Comparison of ENCODE assay signal across 1 cellular context in genomic region chr15:41417418-41417811, GRCh38.
TF ChIP-seq lines count a peak whose summit lies in the region.

No MANE protein-coding gene starts in this region.

TF ChIP-seq in HepG2, 621 proteins besides CTCF, POLR2A, EP300 and RAD21 (continued from another document and continues in another):
- no peak for TF ChIP-seq GMEB1 (CRISPR knock-in tag; IDR thresholded peaks at IDR 0.05; ENCODE audit: borderline replicate concordance)
- TF ChIP-seq ZNF567 (CRISPR knock-in tag; IDR thresholded peaks at IDR 0.05; ENCODE audit: borderline replicate concordance), result no peak
- TF ChIP-seq MAF1 (CRISPR knock-in tag; IDR thresholded peaks at IDR 0.05; ENCODE audit: borderline replicate concordance), result no peak; the same call in 1 of the 2 replicates
- TF ChIP-seq ZBTB10 (CRISPR knock-in tag; IDR thresholded peaks at IDR 0.05; ENCODE audit: borderline replicate concordance), result 0 out of 2 replicates have a peak, but pooled peaks have one; percentile 3
- no peak for TF ChIP-seq ZNF775 (CRISPR knock-in tag; IDR thresholded peaks at IDR 0.05; ENCODE audit: borderline replicate concordance)
- no peak for TF ChIP-seq ZNF841 (CRISPR knock-in tag; IDR thresholded peaks at IDR 0.05; ENCODE audit: borderline replicate concordance)
- TF ChIP-seq NBN (conservative IDR thresholded peaks at IDR 0.05), result no peak
- 0 out of 2 replicates have a peak, but pooled peaks have one; percentile 38 for TF ChIP-seq TGIF2 (CRISPR knock-in tag; IDR thresholded peaks at IDR 0.05)
- TF ChIP-seq DZIP1 (CRISPR knock-in tag; IDR thresholded peaks at IDR 0.05), result 0 out of 2 replicates have a peak, but pooled peaks have one; percentile 2
- 0 out of 2 replicates have a peak, but pooled peaks have one; percentile 10 for TF ChIP-seq ZFP91 (CRISPR knock-in tag; IDR thresholded peaks at IDR 0.05; ENCODE audit: borderline replicate concordance)
- TF ChIP-seq ZNF83 (CRISPR knock-in tag; IDR thresholded peaks at IDR 0.05; ENCODE audit: borderline replicate concordance), result no peak
- no peak for TF ChIP-seq HMG20B (CRISPR knock-in tag; conservative IDR thresholded peaks at IDR 0.05)
- TF ChIP-seq AGO2 (optimal IDR thresholded peaks at IDR 0.05; ENCODE audit: low read depth, low read length), result peak; percentile 31
- TF ChIP-seq PLSCR1 (CRISPR knock-in tag; IDR thresholded peaks at IDR 0.05; ENCODE audit: borderline replicate concordance), result no peak
- no peak for TF ChIP-seq ZNF878 (CRISPR knock-in tag; IDR thresholded peaks at IDR 0.05)
- TF ChIP-seq MTERF4 (CRISPR knock-in tag; IDR thresholded peaks at IDR 0.05), result no peak
- no peak for TF ChIP-seq ZBTB4 (CRISPR knock-in tag; IDR thresholded peaks at IDR 0.05; ENCODE audit: borderline replicate concordance)
- no peak for TF ChIP-seq ZNF180 (CRISPR knock-in tag; IDR thresholded peaks at IDR 0.05; ENCODE audit: borderline replicate concordance, low read depth)
- 0 out of 2 replicates have a peak, but pooled peaks have one; percentile 33 for TF ChIP-seq HOXD1 (CRISPR knock-in tag; IDR thresholded peaks at IDR 0.05)
- peak; percentile 14; the same call in 1 of the 2 replicates for TF ChIP-seq ARID4A (CRISPR knock-in tag; IDR thresholded peaks at IDR 0.05; ENCODE audit: borderline replicate concordance)
- peak; percentile 63; the same call in 1 of the 2 replicates for TF ChIP-seq TSC22D2 (CRISPR knock-in tag; IDR thresholded peaks at IDR 0.05; ENCODE audit: borderline replicate concordance)
- no peak for TF ChIP-seq ZNF256 (CRISPR knock-in tag; conservative IDR thresholded peaks at IDR 0.05)
- TF ChIP-seq ZBTB43 (CRISPR knock-in tag; conservative IDR thresholded peaks at IDR 0.05), result no peak
- TF ChIP-seq XRCC5 (optimal IDR thresholded peaks at IDR 0.05; ENCODE audit: low read length), result no peak
- TF ChIP-seq ZNF431 (CRISPR knock-in tag; IDR thresholded peaks at IDR 0.05; ENCODE audit: borderline replicate concordance, low read depth), result peak; percentile 79; the same call in 1 of the 2 replicates
- 0 out of 2 replicates have a peak, but pooled peaks have one; percentile 49 for TF ChIP-seq ZNF564 (CRISPR knock-in tag; IDR thresholded peaks at IDR 0.05)
- no peak for TF ChIP-seq JDP2 (CRISPR knock-in tag; IDR thresholded peaks at IDR 0.05; ENCODE audit: borderline replicate concordance)
